ENCODE assay signal across 19 cellular contexts in genomic region chr11:25317221-25317620, GRCh38.
DNase-seq lines count a peak whose midpoint lies in the region; ATAC-seq and TF ChIP-seq lines count a peak whose summit lies in the region.
"Had no signal": no experiment of that assay in that cellular context is flagged by ENCODE, and none has a peak within 500 bp of the region (broad histone marks: within the 10 kb centered on the region; RNA-seq: fewer than 3 reads in every experiment).

No MANE protein-coding gene starts in this region.

- no peaks in the 10 kb centered on the region for H3K9me3 Mint-ChIP-seq in MCF 10A (ENCODE audit: unreplicated experiment)

- ATAC-seq in stimulated activated naive CD8-positive, alpha-beta T cell treated with anti-CD3 and anti-CD28 coated beads, Interleukin-15, Interleukin-2, amounts not matched to agents 100 U/mL and 50 U/mL, for 24 hours: no peak
- ATAC-seq: Right ventricle myocardium inferior had no signal

- H3K4me2 ChIP-seq in mammary epithelial cell (ENCODE audit: insufficient read depth, low read depth, low read length) (no peak overlapping the region), SK-N-SH (no peak overlapping the region)

- no peaks in the 10 kb centered on the region for H3K36me3 ChIP-seq in mammary epithelial cell (ENCODE audit: insufficient read depth, low read length)
- no peaks in the 10 kb centered on the region for H3K36me3 ChIP-seq in SK-N-SH (replicated peaks in 1 of 2; ENCODE audit: control insufficient read depth in 1 of 2, insufficient read depth in 2 of 2, low read length in 1 of 2)
- H3K36me3 ChIP-seq: BE2C, SJCRH30 had no signal

- no peaks in the 10 kb centered on the region for H3K4me1 Mint-ChIP-seq in MCF 10A (ENCODE audit: insufficient read depth, unreplicated experiment)

- H3K9me2 ChIP-seq in SK-N-SH: no peaks in the 10 kb centered on the region

- H3K4me3 Mint-ChIP-seq in MCF 10A (ENCODE audit: unreplicated experiment): no peak overlapping the region

- H3K4me3 ChIP-seq in mammary epithelial cell (replicated peaks in 1 of 3; ENCODE audit: insufficient read depth in 1 of 3, low read depth in 2 of 3, low read length in 3 of 3) (no peak overlapping the region), SK-N-SH (ENCODE audit: low read depth in 2 of 2, low read length in 1 of 2) (no peak overlapping the region)
- H3K4me3 ChIP-seq: SJCRH30 had no signal

- H4K20me1 ChIP-seq in mammary epithelial cell (ENCODE audit: insufficient read depth, low read length): no peaks in the 10 kb centered on the region
- H4K20me1 ChIP-seq in SK-N-SH (ENCODE audit: insufficient read depth): no peaks in the 10 kb centered on the region

- CTCF ChIA-PET in mammary epithelial cell (lab: Charles Lee; ENCODE audit: low non-redundant PET) (no interaction called here), MCF 10A (lab: Yijun Ruan, JAX) (interaction anchor here (0.6 kb wide), 1 partner anchor 82 kb away, joined by 3 read pairs; no protein-coding TSS in a partner anchor), SK-N-SH (lab: Yijun Ruan, JAX) (no interaction called here)

- peak; percentile 35 for DNase-seq in mammary epithelial cell
- DNase-seq in MCF 10A (ENCODE audit: unreplicated experiment): no peak
- no peak for DNase-seq in SK-N-SH
- DNase-seq in fibroblast of peridontal ligament (ENCODE audit: extremely low read depth): peak; percentile 0
- no peak for DNase-seq in C1 segment of cervical spinal cord (lab: John Stamatoyannopoulos, UW)
- no peak for DNase-seq in stimulated activated naive CD8-positive, alpha-beta T cell treated with anti-CD3 and anti-CD28 coated beads, Interleukin-15, Interleukin-2, amounts not matched to agents 100 U/mL and 50 U/mL, for 24 hours
- no peak for DNase-seq in activated T-cell treated with anti-CD3 and anti-CD28 coated beads, Interleukin-2, amount 50 U/mL, for 1 hour
- DNase-seq: BE2C, Calu3, DND-41, NCI-H1092 treated with DMSO at 0.1 percent for 48 hours, NCI-H1436 treated with DMSO at 0.1 percent for 48 hours, NCI-H187 treated with DMSO at 0.1 percent for 48 hours, NCI-H2171 treated with DMSO at 0.1 percent for 48 hours, NCI-H524, NCI-H774, SJCRH30 had no signal

- H3K27ac Mint-ChIP-seq in MCF 10A (ENCODE audit: low read depth, unreplicated experiment): no peak overlapping the region

- BruUV-seq in mammary epithelial cell (replicated peaks; lab: Mats Ljungman, UMichigan) (no TSS peak), MCF 10A (replicated peaks; lab: Mats Ljungman, UMichigan) (no TSS peak)

- no peaks in the 10 kb centered on the region for H3K4me1 ChIP-seq in mammary epithelial cell (ENCODE audit: insufficient read depth, low read length)
- H3K4me1 ChIP-seq in SK-N-SH (ENCODE audit: control insufficient read depth in 1 of 2, insufficient read depth in 2 of 2, low read depth in 1 of 2, low read length in 1 of 2): no peaks in the 10 kb centered on the region; a peak in 1 of 4 replicates
- H3K4me1 ChIP-seq: BE2C, SJCRH30 had no signal

- no peak for TF ChIP-seq EP300 in SK-N-SH (IDR thresholded peaks at IDR 0.05; ENCODE audit: borderline replicate concordance in 1 of 2, low read depth in 1 of 2, low read length in 1 of 2)

- TF ChIP-seq RAD21 in SK-N-SH (IDR thresholded peaks at IDR 0.05; ENCODE audit: low read length): no peak

- H3K79me2 ChIP-seq in mammary epithelial cell (ENCODE audit: insufficient read depth, low read length) (no peaks in the 10 kb centered on the region), SK-N-SH (ENCODE audit: insufficient read depth) (no peaks in the 10 kb centered on the region)

- H3K9me3 ChIP-seq in mammary epithelial cell (replicated peaks; ENCODE audit: insufficient read depth, low read length) (no peaks in the 10 kb centered on the region), SK-N-SH (no peaks in the 10 kb centered on the region)
- H3K9me3 ChIP-seq: BE2C, SJCRH30 had no signal

- TF ChIP-seq CTCF in mammary epithelial cell (conservative IDR thresholded peaks at IDR 0.05 in 1 of 2, IDR thresholded peaks at IDR 0.05 in 1 of 2; ENCODE audit: extremely low read depth in 1 of 2, insufficient read depth in 1 of 2, low read depth in 1 of 2, low read length in 2 of 2) (no peak), MCF 10A (IDR thresholded peaks at IDR 0.05; ENCODE audit: unreplicated experiment) (no peak), SK-N-SH (IDR thresholded peaks at IDR 0.05) (no peak)

- H3K27me3 Mint-ChIP-seq in MCF 10A (ENCODE audit: insufficient read depth, unreplicated experiment): no peaks in the 10 kb centered on the region

- in situ Hi-C loops in mammary epithelial cell (cut with MboI; ENCODE audit: low sequenced_read_pairs in 2 of 2): no loop called here

- WGBS in mammary epithelial cell (ENCODE audit: low coverage, missing lambda C conversion rate): 61% methylated on average over 2 of the region's 2 CpGs
- 15% methylated on average over 2 of the region's 2 CpGs for WGBS in SK-N-SH (ENCODE audit: low lambda C conversion rate)

- H3F3A ChIP-seq in SK-N-SH (replicated peaks; ENCODE audit: insufficient read depth): no peaks in the 10 kb centered on the region

- H3K27me3 ChIP-seq in mammary epithelial cell (ENCODE audit: insufficient read depth, low read length) (no peaks in the 10 kb centered on the region), SK-N-SH (ENCODE audit: insufficient read depth) (no peaks in the 10 kb centered on the region)
- H3K27me3 ChIP-seq: BE2C, SJCRH30 had no signal

- intact Hi-C loops in mammary epithelial cell (cut with micrococcal nuclease): no loop called here
- intact Hi-C loops in MCF 10A (cut with micrococcal nuclease): no loop called here

- H3K36me3 Mint-ChIP-seq in MCF 10A (ENCODE audit: insufficient read depth, unreplicated experiment): no peaks in the 10 kb centered on the region

- no peak overlapping the region for H3K27ac ChIP-seq in mammary epithelial cell (ENCODE audit: insufficient read depth, low read depth, low read length)
- no peak overlapping the region for H3K27ac ChIP-seq in SK-N-SH (ENCODE audit: low read depth in 2 of 2, low read length in 1 of 2)
- H3K27ac ChIP-seq: 22Rv1, SJCRH30 had no signal

- POLR2A ChIA-PET in MCF 10A (lab: Yijun Ruan, JAX): interaction anchor here (1.2 kb wide), 1 partner anchor 577 kb away, joined by 3 read pairs; no protein-coding TSS in a partner anchor
- POLR2A ChIA-PET in SK-N-SH (lab: Yijun Ruan, JAX): no interaction called here

- H3K9ac ChIP-seq in mammary epithelial cell (ENCODE audit: insufficient read depth, low read length): no peak overlapping the region
- H3K9ac ChIP-seq in SK-N-SH: no peak overlapping the region

- dilution Hi-C loops in mammary epithelial cell (cut with HindIII; ENCODE audit: low sequenced_read_pairs): no loop called here

- H2AFZ ChIP-seq in mammary epithelial cell (ENCODE audit: low read depth, low read length) (no peak overlapping the region), SK-N-SH (ENCODE audit: low read depth) (no peak overlapping the region)

TF ChIP-seq in SK-N-SH, 30 proteins besides CTCF, POLR2A, EP300 and RAD21:
- TF ChIP-seq TCF12 (IDR thresholded peaks at IDR 0.05) (0 out of 2 replicates have a peak, but pooled peaks have one; percentile 7), FOSL2 (IDR thresholded peaks at IDR 0.05; ENCODE audit: borderline replicate concordance, low read depth) (peak; percentile 17; the same call in 1 of the 2 replicates), PBX3 (IDR thresholded peaks at IDR 0.05) (peak; percentile 41; the same call in 1 of the 2 replicates), RFX5 (IDR thresholded peaks at IDR 0.05; ENCODE audit: low read length) (no peak), JUND (IDR thresholded peaks at IDR 0.05) (peak; percentile 12; the same call in 1 of the 2 replicates)

Comparison
In these comparisons a context has a peak if more than half of its experiments do, and no peak if none do; other contexts are left out.
1. DNase-seq: peak in mammary epithelial cell (single experiment) and fibroblast of peridontal ligament (single experiment); none in MCF 10A (single experiment), SK-N-SH (single experiment), C1 segment of cervical spinal cord (0 of 14), stimulated activated naive CD8-positive, alpha-beta T cell treated with anti-CD3 and anti-CD28 coated beads, Interleukin-15, Interleukin-2, amounts not matched to agents 100 U/mL and 50 U/mL, for 24 hours (single experiment) and activated T-cell treated with anti-CD3 and anti-CD28 coated beads, Interleukin-2, amount 50 U/mL, for 1 hour (single experiment).